In genomic region chr6:13485303-13485702, GRCh38 we compare ENCODE assay signal across 2 cellular contexts.
TF ChIP-seq lines count a peak whose summit lies in the region.

No MANE protein-coding gene starts in this region.

TF ChIP-seq in HCT116, 20 proteins besides CTCF, POLR2A, EP300 and RAD21 (continued from another document):
- TF ChIP-seq MAX (IDR thresholded peaks at IDR 0.05) (no peak), EGR1 (IDR thresholded peaks at IDR 0.05; ENCODE audit: low read depth) (no peak), ZNF274 (IDR thresholded peaks at IDR 0.05; ENCODE audit: low read depth, low read length) (no peak)

TF ChIP-seq in WTC11, 78 proteins besides CTCF, POLR2A, EP300 and RAD21 (continued from another document):
- TF ChIP-seq E2F1 (CRISPR knock-in tag; IDR thresholded peaks at IDR 0.05), result no peak
- TF ChIP-seq USF2 (CRISPR knock-in tag; IDR thresholded peaks at IDR 0.05), result no peak
- TF ChIP-seq NR1H2 (CRISPR knock-in tag; IDR thresholded peaks at IDR 0.05), result no peak
- no peak for TF ChIP-seq OVOL2 (CRISPR knock-in tag; IDR thresholded peaks at IDR 0.05; ENCODE audit: borderline replicate concordance)
